1 cellular context compared by ENCODE assay signal in the genomic region with DNA sequence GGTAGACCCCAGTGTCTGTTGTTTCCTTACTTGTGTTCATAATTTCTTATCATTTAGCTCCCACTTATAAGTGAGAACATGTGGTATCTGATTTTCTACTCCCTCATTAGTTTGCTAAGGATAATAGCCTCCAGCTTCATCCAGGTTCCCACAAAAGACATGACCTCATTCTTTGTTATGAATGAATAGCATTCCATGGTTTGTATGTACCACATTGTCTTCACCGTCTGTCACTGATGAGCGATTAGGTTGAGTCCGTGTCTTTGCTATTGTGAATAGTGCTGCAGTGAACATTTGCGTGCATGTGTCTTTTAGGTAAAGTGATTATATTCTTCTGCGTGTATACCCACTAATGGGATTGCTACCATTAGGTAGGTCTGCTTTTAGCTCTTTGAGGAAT.
TF ChIP-seq lines count a peak whose summit lies in the region.

No MANE protein-coding gene starts in this region.

TF ChIP-seq in GM23338, 12 proteins besides CTCF, POLR2A, EP300 and RAD21 (continued from another document):
- TF ChIP-seq NANOG (IDR thresholded peaks at IDR 0.05; ENCODE audit: borderline replicate concordance) (no peak), EZH2phosphoT487 (IDR thresholded peaks at IDR 0.05; ENCODE audit: unreplicated experiment) (no peak), POLR2AphosphoS5 (IDR thresholded peaks at IDR 0.05; ENCODE audit: low read depth) (no peak), CREB1 (CRISPR knock-in tag; IDR thresholded peaks at IDR 0.05; ENCODE audit: low read depth) (no peak), EZH2 (IDR thresholded peaks at IDR 0.05; ENCODE audit: low read depth, unreplicated experiment) (no peak), ZNF462 (CRISPR knock-in tag; IDR thresholded peaks at IDR 0.05) (no peak), REST (IDR thresholded peaks at IDR 0.05; ENCODE audit: unreplicated experiment) (no peak), JUNB (IDR thresholded peaks at IDR 0.05; ENCODE audit: unreplicated experiment) (no peak)
